Comparison of ENCODE assay signal across 10 cellular contexts in the genomic region with DNA sequence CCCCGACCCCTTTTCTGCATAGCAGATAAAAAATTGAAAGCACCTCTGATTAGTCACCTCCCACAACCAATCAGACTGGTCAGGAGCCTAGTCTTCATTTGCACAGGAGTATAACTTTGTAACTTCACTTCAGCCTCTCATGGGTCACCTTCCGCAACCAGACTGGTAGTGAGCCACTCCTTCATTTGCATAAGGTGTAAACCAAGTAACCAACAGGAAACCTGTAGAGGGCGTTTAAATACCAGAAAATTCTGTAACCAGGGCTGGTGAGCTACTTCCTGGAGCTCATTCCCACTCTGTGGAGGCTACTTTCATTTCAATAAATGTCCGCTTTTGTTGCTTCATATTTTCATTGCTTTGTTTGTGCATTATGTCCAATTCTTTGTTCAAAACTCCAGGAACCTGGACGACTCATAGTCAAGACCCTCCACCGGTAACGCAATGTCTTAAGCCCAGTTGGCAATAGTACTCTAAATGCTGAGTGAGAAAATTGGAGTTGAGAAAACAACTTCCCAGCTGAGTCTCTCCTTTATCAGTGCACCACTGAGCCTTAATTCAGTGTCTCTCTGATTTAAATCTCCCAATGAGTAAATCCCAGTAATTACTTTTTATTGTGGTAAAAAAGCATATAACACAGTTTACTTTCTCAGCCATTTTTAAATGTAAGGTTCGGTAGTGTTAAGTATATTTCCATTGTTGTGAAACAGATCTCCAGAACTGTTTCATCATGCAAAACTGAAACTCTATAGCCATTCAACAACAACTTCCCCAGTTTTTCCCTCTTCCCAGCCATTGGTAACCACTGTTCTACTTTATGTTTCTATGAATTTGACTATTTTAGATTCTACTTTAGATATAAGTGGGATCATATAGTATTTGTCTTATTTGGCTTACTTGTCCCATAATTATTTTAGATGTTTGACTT.
DNase-seq lines count a peak whose midpoint lies in the region; ATAC-seq and TF ChIP-seq lines count a peak whose summit lies in the region.
"Had no signal": no experiment of that assay in that cellular context is flagged by ENCODE, and none has a peak within 500 bp of the region (broad histone marks: within the 10 kb centered on the region; RNA-seq: fewer than 3 reads in every experiment).

No MANE protein-coding gene starts in this region.

- intact Hi-C loops in ovary (cut with DNase I) = no loop called here

- H3K27ac ChIP-seq in foreskin keratinocyte (no peak overlapping the region), ovary (no peak overlapping the region)

- H3K36me3 ChIP-seq in H7 (replicated peaks; ENCODE audit: control insufficient read depth, insufficient read depth, low read length) (no peaks in the 10 kb centered on the region), ovary (no peaks in the 10 kb centered on the region)

- H3K4me1 ChIP-seq in foreskin keratinocyte (no peaks in the 10 kb centered on the region), ovary (ENCODE audit: insufficient read depth) (no peaks in the 10 kb centered on the region)

- 85 to 90% (median 90%) methylated on average over 8 of the region's 8 CpGs for WGBS in ovary, 3 donors

- DNase-seq in COLO829 (ENCODE audit: low spot score) (peak; percentile 7), H7 (peak; percentile 19), OCI-M1 (lab: John Stamatoyannopoulos, UW) (peak; percentile 43), foreskin keratinocyte (peak; percentile 1 to 13), cortex of kidney (lab: John Stamatoyannopoulos, UW) (no peak), ovary (no peak)
- DNase-seq: erythroblast; stimulated activated CD4-positive, alpha-beta T cell treated with anti-CD3 and anti-CD28 coated beads, Interleukin-4, amount 100 ng/mL, for 24 hours had no signal

- TF ChIP-seq EP300 in ovary (IDR thresholded peaks at IDR 0.05) = no peak

- H3K9me3 ChIP-seq in ovary = no peaks in the 10 kb centered on the region

- TF ChIP-seq POLR2A in ovary (IDR thresholded peaks at IDR 0.05) = no peak

- TF ChIP-seq CTCF in foreskin keratinocyte (conservative IDR thresholded peaks at IDR 0.05) (peak; percentile 37), ovary (IDR thresholded peaks at IDR 0.05) (no peak)

- H3K27me3 ChIP-seq in H7 (ENCODE audit: control insufficient read depth, insufficient read depth, low read length) = no peaks in the 10 kb centered on the region
- no peaks in the 10 kb centered on the region for H3K27me3 ChIP-seq in foreskin keratinocyte
- H3K27me3 ChIP-seq in ovary = no peaks in the 10 kb centered on the region

- H3K4me3 ChIP-seq in H7 (ENCODE audit: insufficient read depth, low read depth, low read length) (no peak overlapping the region), ovary (no peak overlapping the region)

- peak; percentile 46 for ATAC-seq in foreskin keratinocyte
- no peak for ATAC-seq in HG02884 (IDR thresholded peaks at IDR 0.05; ENCODE audit: unreplicated experiment)
- ATAC-seq in HG02798 (IDR thresholded peaks at IDR 0.05; ENCODE audit: poor library complexity, unreplicated experiment) = no peak

Comparison
In these comparisons a context has a peak if more than half of its experiments do, and no peak if none do; other contexts are left out.
1. DNase-seq: peak in COLO829 (single experiment), H7 (single experiment), OCI-M1 (single experiment) and foreskin keratinocyte (2 of 2); none in cortex of kidney (single experiment) and ovary (0 of 5).